ENCODE assay signal across 9 cellular contexts in genomic region chr19:51016798-51017683, GRCh38. TPM values are rescaled to one million over a fixed set of nuclear protein-coding genes. Genes with fewer than 3 reads are reported as not detected.
DNase-seq lines count a peak whose midpoint lies in the region; ATAC-seq, FAIRE-seq and TF ChIP-seq lines count a peak whose summit lies in the region.
"Had no signal": no experiment of that assay in that cellular context is flagged by ENCODE, and none has a peak within 500 bp of the region (broad histone marks: within the 10 kb centered on the region; RNA-seq: fewer than 3 reads in every experiment).

No MANE protein-coding gene starts in this region.

- ATAC-seq in WTC11: peak; percentile 62
- no peak for ATAC-seq in HG02973 (IDR thresholded peaks at IDR 0.05; ENCODE audit: unreplicated experiment)
- ATAC-seq in GM21447 (IDR thresholded peaks at IDR 0.05; ENCODE audit: unreplicated experiment): no peak

- H3K23me2 ChIP-seq in H1 (ENCODE audit: low read depth, low read length): peaks cover 14% of the 10 kb centered on the region; the same call in 1 of the 2 replicates

- H2BK5ac ChIP-seq in H1 (ENCODE audit: low read depth, low read length): peak overlapping the region; percentile 49; the same call in 1 of the 2 replicates

- no peaks in the 10 kb centered on the region for H3K79me2 ChIP-seq in H1 (ENCODE audit: control insufficient read depth in 1 of 2, insufficient read depth in 2 of 2, low read length in 2 of 2)

- H3K14ac ChIP-seq in H1 (ENCODE audit: insufficient read length): no peak overlapping the region

- H3K23ac ChIP-seq in H1 (ENCODE audit: insufficient read length): no peak overlapping the region

- peak overlapping the region; percentile 37; the same call in 1 of the 2 replicates for H2AFZ ChIP-seq in H1 (ENCODE audit: low read length)

- no peak overlapping the region; a peak in 2 of 7 replicates for H3K9ac ChIP-seq in H1 (replicated peaks in 1 of 4; ENCODE audit: extremely low read depth in 1 of 4, low read depth in 3 of 4, low read length in 3 of 4)

- peak; percentile 32 for FAIRE-seq in H1 (lab: Jason Lieb, UNC)
- FAIRE-seq: colon had no signal

- H3K27ac Mint-ChIP-seq in WTC11 (no peak overlapping the region), mesothelial cell of epicardium (no peak overlapping the region)

- CTCF ChIA-PET in WTC11 (lab: Charles Lee): interaction anchor here (0.5 to 8.5 kb wide), 57 partner anchors 10 to 648 kb away, joined by 3 to 347 read pairs (median 4); partner anchors contain the start of genes KLK11, KLK13, KLK7 and KLK8
- CTCF ChIA-PET in H1 (lab: Charles Lee; ENCODE audit: partially characterized antibody): interaction anchor here (0.5 to 15.0 kb wide), 47 partner anchors 9 to 239 kb away, joined by 3 to 269 read pairs (median 5); partner anchors contain the start of genes KLK6 and KLK8

- DNase-seq in ELF-1 (ENCODE audit: low read depth, low spot score) (peak; percentile 93), M059J (ENCODE audit: low read depth) (peak; percentile 34), WTC11 (ENCODE audit: low spot score) (peak; percentile 92), H1 (ENCODE audit: low read depth in 1 of 2, low spot score in 2 of 2) (peak; percentile 75 to 98), mesothelial cell of epicardium (ENCODE audit: low spot score in 2 of 2, unreplicated experiment in 2 of 2) (peak in 1 of 2 experiments; percentile 73)
- peak; percentile 89 for DNase-seq in stimulated activated CD8-positive, alpha-beta memory T cell treated with anti-CD3 and anti-CD28 coated beads, Interleukin-4, amount 100 ng/mL, for 48 hours

- peak overlapping the region; percentile 69 for H3K56ac ChIP-seq in H1 (replicated peaks; ENCODE audit: insufficient read length, low read depth, low read length)

- no peaks in the 10 kb centered on the region for H3K9me3 ChIP-seq in H1 (ENCODE audit: insufficient read depth in 2 of 2, low read depth in 1 of 2, low read length in 1 of 2)

- H3K36me3 Mint-ChIP-seq in WTC11: no peaks in the 10 kb centered on the region
- no peaks in the 10 kb centered on the region for H3K36me3 Mint-ChIP-seq in mesothelial cell of epicardium

- no peak overlapping the region for H2AK5ac ChIP-seq in H1 (ENCODE audit: low read depth, low read length)

- H3K4me1 ChIP-seq in H1 (replicated peaks in 1 of 4; ENCODE audit: control insufficient read depth in 3 of 4, insufficient read depth in 4 of 4, low read length in 3 of 4): peaks cover 0 to 7% (median 2%) of the 10 kb centered on the region in 4 experiments; a peak in 4 of 7 replicates

- no peaks in the 10 kb centered on the region for H3K79me1 ChIP-seq in H1 (ENCODE audit: low read depth, low read length)

- peak overlapping the region; percentile 43 for H2BK120ac ChIP-seq in H1 (replicated peaks; ENCODE audit: low read depth, low read length)

- no peaks in the 10 kb centered on the region for H4K20me1 ChIP-seq in H1 (replicated peaks in 1 of 2; ENCODE audit: control insufficient read depth in 1 of 2, insufficient read depth in 2 of 2, low read length in 2 of 2)

- no peaks in the 10 kb centered on the region for H3K36me3 ChIP-seq in H1 (ENCODE audit: control insufficient read depth in 2 of 4, insufficient read depth in 4 of 4, low read length in 3 of 4)

- no peak for TF ChIP-seq EP300 in H1 (IDR thresholded peaks at IDR 0.05; ENCODE audit: borderline replicate concordance in 1 of 2, low read depth in 2 of 2, low read length in 2 of 2)

- H2BK20ac ChIP-seq in H1 (ENCODE audit: low read length): no peak overlapping the region

- H3K4me3 ChIP-seq in H1 (ENCODE audit: extremely low read depth in 1 of 4, insufficient read depth in 2 of 4, low read depth in 3 of 4, low read length in 4 of 4): peak overlapping the region; percentile 53 to 73 (median 62)

- peak overlapping the region; percentile 5; the same call in 1 of the 2 replicates for H4K8ac ChIP-seq in H1 (ENCODE audit: extremely low read depth, insufficient read depth, low read length)

- peaks cover 16% of the 10 kb centered on the region for H3K4me1 Mint-ChIP-seq in WTC11
- H3K4me1 Mint-ChIP-seq in mesothelial cell of epicardium: peaks cover 21% of the 10 kb centered on the region

- 0 out of 3 replicates have a peak, but pooled peaks of 1 of the 2 experiments have one; percentile 21 for TF ChIP-seq POLR2A in H1 (IDR thresholded peaks at IDR 0.05; ENCODE audit: control extremely low read depth in 1 of 2, low read depth in 2 of 2, low read length in 2 of 2)

- POLR2A ChIA-PET in WTC11 (lab: Charles Lee) (interaction anchor here (0.6 to 1.7 kb wide), 6 partner anchors 29 to 107 kb away, joined by 3 to 5 read pairs (median 4); partner anchors contain the start of gene KLK13), H1 (lab: Charles Lee; ENCODE audit: partially characterized antibody) (interaction anchor here (0.8 to 2.8 kb wide), 17 partner anchors 11 to 222 kb away, joined by 3 to 12 read pairs (median 4); partner anchors contain the start of genes KLK13 and KLK8)

- H3K27me3 ChIP-seq in H1 (replicated peaks in 1 of 4; ENCODE audit: control insufficient read depth in 3 of 4, extremely low read depth in 1 of 4, insufficient read depth in 3 of 4, low read length in 3 of 4): peaks cover 0 to 30% (median 19%) of the 10 kb centered on the region in 4 experiments; a peak in 5 of 7 replicates

- H3K4ac ChIP-seq in H1 (replicated peaks; ENCODE audit: insufficient read length, low read depth, low read length): peak overlapping the region; percentile 69

- H3K27ac ChIP-seq in H1 (ENCODE audit: low read depth, low read length): no peak overlapping the region

- TF ChIP-seq CTCF in WTC11 (IDR thresholded peaks at IDR 0.05) (peak; percentile 81), H1 (IDR thresholded peaks at IDR 0.05; ENCODE audit: control extremely low read depth in 1 of 3, insufficient read depth in 1 of 3, low read depth in 1 of 3, low read length in 3 of 3) (peak; percentile 89 to 95 (median 92)), mesothelial cell of epicardium (IDR thresholded peaks at IDR 0.05; ENCODE audit: unreplicated experiment) (peak; percentile 52)

- no peaks in the 10 kb centered on the region for H3K9me3 Mint-ChIP-seq in WTC11
- H3K9me3 Mint-ChIP-seq in mesothelial cell of epicardium: no peaks in the 10 kb centered on the region

- H3K4me2 ChIP-seq in H1 (ENCODE audit: insufficient read depth in 1 of 2, low read depth in 2 of 2, low read length in 2 of 2): peak overlapping the region; percentile 80 to 82

- H4K91ac ChIP-seq in H1 (replicated peaks; ENCODE audit: insufficient read length, low read length): peak overlapping the region; percentile 81

- TF ChIP-seq RAD21 in H1 (IDR thresholded peaks at IDR 0.05 in 1 of 2, conservative IDR thresholded peaks at IDR 0.05 in 1 of 2; ENCODE audit: low read depth in 2 of 2, low read length in 2 of 2): peak; percentile 82 to 88

- WGBS in H1 (ENCODE audit: extremely low coverage in 1 of 2, insufficient coverage in 1 of 2, insufficient read length in 1 of 2, insufficient replicate concordance in 2 of 2, low coverage in 1 of 2, low lambda C conversion rate in 2 of 2, missing lambda C conversion rate in 1 of 2), 2 experiments: 2% methylated on average over 57 of the region's 68 CpGs; no CpG with 5 or more reads in 1 of the 2 experiments

- H2BK12ac ChIP-seq in H1 (ENCODE audit: low read depth, low read length): peak overlapping the region; percentile 94; the same call in 1 of the 2 replicates

- no peak overlapping the region for H4K5ac ChIP-seq in H1 (ENCODE audit: insufficient read length, low read depth, low read length)

- H3K4me3 Mint-ChIP-seq in WTC11 (peak overlapping the region; percentile 89), mesothelial cell of epicardium (peak overlapping the region; percentile 73)

- H3K27me3 Mint-ChIP-seq in WTC11 (ENCODE audit: low read depth) (peaks cover 56% of the 10 kb centered on the region), mesothelial cell of epicardium (ENCODE audit: low read depth) (peaks cover 90% of the 10 kb centered on the region)

- H2BK15ac ChIP-seq in H1 (ENCODE audit: low read length): no peak overlapping the region; the same call in 1 of the 2 replicates

- peak overlapping the region; percentile 90 for H3K18ac ChIP-seq in H1 (ENCODE audit: extremely low read depth, low read length)

RNA-seq across cellular contexts. Expression of gene KLK10, which starts 2.5 kb away (rescaled TPM):
- total RNA-seq in M059J (2014; rRNA removed; shearing (Covaris generic)): not detected in 2 replicates
- total RNA-seq in WTC11 (2021) (3.2 to 4.9 TPM (median 4.9 TPM) in 3 replicates), mesothelial cell of epicardium (1.4 to 2.2 TPM (median 2.1 TPM) in 3 replicates)
- total RNA-seq in H1 (2021; fragmentation: NEBNext Ultra II Directional; extraction: Animal tissue kit (Norgen Biotek cat#: 25700)): 4.5 and 4.8 TPM in 2 replicates
- 9.7 and 12.4 TPM in 2 replicates for polyA plus RNA-seq in H1 (2011; rRNA removed)
- polyA plus RNA-seq in H1 (2011; cell fraction: cytosol; rRNA removed): 6.7 TPM
- 10.1 TPM for polyA plus RNA-seq in H1 (2011; cell fraction: nucleus; rRNA removed)
- 3.2 to 8.2 TPM (median 5.5 TPM) in 4 replicates for polyA plus RNA-seq in H1 (2012, experiment 1 of 2)
- 4.7 TPM for polyA plus RNA-seq in H1 (2012, experiment 2 of 2)
- polyA plus RNA-seq in H1 (2013, experiment 1 of 2): 6.3 TPM
- 7.3 TPM for polyA plus RNA-seq in H1 (2013, experiment 2 of 2)
- polyA minus RNA-seq in H1 (2011; rRNA and poly(A)+ RNA removed): 2.9 and 6.9 TPM in 2 replicates
- 4.3 TPM for polyA minus RNA-seq in H1 (2011; cell fraction: cytosol; rRNA and poly(A)+ RNA removed)
- polyA minus RNA-seq in H1 (2011; cell fraction: nucleus; rRNA and poly(A)+ RNA removed): 4.5 TPM

RNA-seq across cellular contexts. Expression of gene KLK11, which starts 9.4 kb away (rescaled TPM):
- total RNA-seq in M059J (2014; rRNA removed; shearing (Covaris generic)): not detected in 2 replicates
- total RNA-seq in WTC11 (2021) (0.23 to 0.55 TPM (median 0.27 TPM) in 3 replicates), mesothelial cell of epicardium (not detected in 3 replicates)
- total RNA-seq in H1 (2021; fragmentation: NEBNext Ultra II Directional; extraction: Animal tissue kit (Norgen Biotek cat#: 25700)): not detected in 2 replicates
- 0.38 and 0.45 TPM in 2 replicates for polyA plus RNA-seq in H1 (2011; rRNA removed)
- polyA plus RNA-seq in H1 (2011; cell fraction: cytosol; rRNA removed): 0.37 TPM
- polyA plus RNA-seq in H1 (2011; cell fraction: nucleus; rRNA removed): 0.27 TPM
- polyA plus RNA-seq in H1 (2012, experiment 1 of 2): 0.46 to 0.79 TPM (median 0.54 TPM) in 3 of 4 replicates, not detected in the other
- polyA plus RNA-seq in H1 (2012, experiment 2 of 2): 0.43 TPM
- polyA plus RNA-seq in H1 (2013, experiment 1 of 2): 0.39 TPM
- 0.26 TPM for polyA plus RNA-seq in H1 (2013, experiment 2 of 2)
- polyA minus RNA-seq in H1 (2011; rRNA and poly(A)+ RNA removed): not detected in 2 replicates
- not detected for polyA minus RNA-seq in H1 (2011; cell fraction: cytosol; rRNA and poly(A)+ RNA removed)
- not detected for polyA minus RNA-seq in H1 (2011; cell fraction: nucleus; rRNA and poly(A)+ RNA removed)

RNA-seq across cellular contexts. Expression of gene KLK8, which starts 15.6 kb away (rescaled TPM):
- total RNA-seq in M059J (2014; rRNA removed; shearing (Covaris generic)): not detected in 2 replicates
- total RNA-seq in WTC11 (2021): 4.4 to 6.9 TPM (median 5.9 TPM) in 3 replicates
- total RNA-seq in H1 (2021; fragmentation: NEBNext Ultra II Directional; extraction: Animal tissue kit (Norgen Biotek cat#: 25700)): 2.1 and 2.9 TPM in 2 replicates
- polyA plus RNA-seq in H1 (2011; rRNA removed): 3.6 and 7.1 TPM in 2 replicates
- polyA plus RNA-seq in H1 (2011; cell fraction: cytosol; rRNA removed): 6.5 TPM
- polyA plus RNA-seq in H1 (2011; cell fraction: nucleus; rRNA removed): 8.0 TPM
- polyA plus RNA-seq in H1 (2012, experiment 1 of 2): 3.4 to 7.9 TPM (median 5.6 TPM) in 4 replicates
- polyA plus RNA-seq in H1 (2012, experiment 2 of 2): 4.1 TPM
- 6.8 TPM for polyA plus RNA-seq in H1 (2013, experiment 1 of 2)
- polyA plus RNA-seq in H1 (2013, experiment 2 of 2): 6.9 TPM
- polyA minus RNA-seq in H1 (2011; rRNA and poly(A)+ RNA removed): 3.4 and 3.5 TPM in 2 replicates
- not detected for polyA minus RNA-seq in H1 (2011; cell fraction: cytosol; rRNA and poly(A)+ RNA removed)
- 3.7 TPM for polyA minus RNA-seq in H1 (2011; cell fraction: nucleus; rRNA and poly(A)+ RNA removed)
- 5.4 to 8.6 TPM (median 6.9 TPM) in 3 replicates for total RNA-seq in mesothelial cell of epicardium

RNA-seq across cellular contexts. Expression of gene KLK12, which starts 17.8 kb away (rescaled TPM):
- not detected in 2 replicates for total RNA-seq in M059J (2014; rRNA removed; shearing (Covaris generic))
- total RNA-seq in WTC11 (2021) (not detected in 3 replicates), mesothelial cell of epicardium (not detected in 3 replicates)
- total RNA-seq in H1 (2021; fragmentation: NEBNext Ultra II Directional; extraction: Animal tissue kit (Norgen Biotek cat#: 25700)): not detected in 2 replicates
- polyA plus RNA-seq in H1 (2011; rRNA removed): 0.24 TPM in 1 of 2 replicates, not detected in the other
- polyA plus RNA-seq in H1 (2011; cell fraction: cytosol; rRNA removed): not detected
- polyA plus RNA-seq in H1 (2011; cell fraction: nucleus; rRNA removed): not detected
- polyA plus RNA-seq in H1 (2012, experiment 1 of 2): not detected in 4 replicates
- polyA plus RNA-seq in H1 (2012, experiment 2 of 2): not detected
- 0.06 TPM for polyA plus RNA-seq in H1 (2013, experiment 1 of 2)
- polyA plus RNA-seq in H1 (2013, experiment 2 of 2): not detected
- not detected in 2 replicates for polyA minus RNA-seq in H1 (2011; rRNA and poly(A)+ RNA removed)
- polyA minus RNA-seq in H1 (2011; cell fraction: cytosol; rRNA and poly(A)+ RNA removed): not detected
- polyA minus RNA-seq in H1 (2011; cell fraction: nucleus; rRNA and poly(A)+ RNA removed): not detected

RNA-seq across cellular contexts. Expression of gene KLK7, which starts 33.3 kb away (rescaled TPM):
- not detected in 2 replicates for total RNA-seq in M059J (2014; rRNA removed; shearing (Covaris generic))
- 0.66 to 0.87 TPM (median 0.78 TPM) in 3 replicates for total RNA-seq in WTC11 (2021)
- 0.55 and 0.73 TPM in 2 replicates for total RNA-seq in H1 (2021; fragmentation: NEBNext Ultra II Directional; extraction: Animal tissue kit (Norgen Biotek cat#: 25700))
- polyA plus RNA-seq in H1 (2011; rRNA removed): 1.4 and 2.1 TPM in 2 replicates
- 1.6 TPM for polyA plus RNA-seq in H1 (2011; cell fraction: cytosol; rRNA removed)
- polyA plus RNA-seq in H1 (2011; cell fraction: nucleus; rRNA removed): 3.5 TPM
- polyA plus RNA-seq in H1 (2012, experiment 1 of 2): 1.0 to 1.7 TPM (median 1.4 TPM) in 4 replicates
- polyA plus RNA-seq in H1 (2012, experiment 2 of 2): 0.35 TPM
- 0.87 TPM for polyA plus RNA-seq in H1 (2013, experiment 1 of 2)
- polyA plus RNA-seq in H1 (2013, experiment 2 of 2): 0.90 TPM
- polyA minus RNA-seq in H1 (2011; rRNA and poly(A)+ RNA removed): 0.39 and 0.57 TPM in 2 replicates
- 1.3 TPM for polyA minus RNA-seq in H1 (2011; cell fraction: cytosol; rRNA and poly(A)+ RNA removed)
- 1.3 TPM for polyA minus RNA-seq in H1 (2011; cell fraction: nucleus; rRNA and poly(A)+ RNA removed)
- 0.52 to 1.3 TPM (median 0.97 TPM) in 3 replicates for total RNA-seq in mesothelial cell of epicardium
